ENCODE assay signal across 8 cellular contexts in the genomic region with DNA sequence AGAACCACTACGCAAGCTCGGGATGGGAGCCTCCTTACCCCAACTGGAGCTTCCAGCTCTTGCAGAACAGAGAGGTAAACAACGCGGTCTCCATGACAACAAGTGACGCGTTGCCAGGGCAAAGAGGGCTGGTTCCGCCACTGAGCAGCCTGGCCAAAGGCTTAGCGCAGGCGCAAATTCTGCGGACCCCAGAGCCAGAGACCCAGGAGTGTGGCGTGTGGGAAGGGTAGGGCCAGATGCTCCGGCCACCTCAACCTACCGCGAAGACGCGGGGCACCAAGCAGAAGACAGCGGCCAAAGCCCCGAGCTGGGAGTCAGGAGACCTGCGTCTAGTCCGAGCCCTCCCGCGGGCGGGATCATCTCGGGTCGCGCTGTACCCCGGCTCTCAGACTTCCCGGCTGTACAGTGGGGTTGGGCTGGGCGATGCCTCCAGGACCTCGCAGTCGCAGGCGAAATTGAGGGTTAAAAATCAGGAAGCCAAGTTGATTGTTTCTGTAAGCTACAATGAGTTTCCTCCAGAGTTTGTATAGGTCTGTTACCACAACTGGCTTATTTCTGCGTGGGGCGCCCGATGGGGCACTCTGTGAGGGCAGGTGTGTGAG. TPM values are rescaled to one million over a fixed set of nuclear protein-coding genes. Genes with fewer than 3 reads are reported as not detected.
A peak's percentile ranks its signal among the peaks of the same experiment; 100 is the strongest.
DNase-seq lines count a peak whose midpoint lies in the region; ATAC-seq, FAIRE-seq and TF ChIP-seq lines count a peak whose summit lies in the region.

TEKT1 (minus strand) TSS at position 68 of the 602 bp plus-strand sequence. CDS start 1,353 bp downstream, outside the sequence.

- TF ChIP-seq CTCF in D721Med (IDR thresholded peaks at IDR 0.05; ENCODE audit: insufficient read depth, missing control alignments) (no peak), LNCaP clone FGC (IDR thresholded peaks at IDR 0.05; ENCODE audit: control insufficient read depth, extremely low read depth, insufficient read depth) (no peak), left lung (IDR thresholded peaks at IDR 0.05) (no peak)

- H3K4me3 ChIP-seq in LNCaP clone FGC (ENCODE audit: low read depth, low read length), result peak within 1 kb of the TSS; percentile 17
- peak within 1 kb of the TSS; percentile 17 to 26 for H3K4me3 ChIP-seq in left lung

- FAIRE-seq in D721Med (lab: Jason Lieb, UNC), result no peak

- peaks cover 42 to 92% of the 10 kb centered on the region in 2 donors for H3K27me3 ChIP-seq in left lung

- no peaks in the 10 kb centered on the region for H3K36me3 ChIP-seq in left lung

- H3K9me3 ChIP-seq in left lung, result no peaks in the 10 kb centered on the region

- peaks cover 0 to 8% of the 10 kb centered on the region in 2 donors for H3K4me1 ChIP-seq in left lung

- intact Hi-C loops in left lung (cut with DNase I), result no loop called here

- DNase-seq in D721Med (ENCODE audit: insufficient read length, low spot score) (peak; percentile 18), LNCaP clone FGC (ENCODE audit: low read depth) (peak; percentile 38), ecto neural progenitor cell (ENCODE audit: low spot score) (peak; percentile 97), left lung (peak; percentile 86), SHP77 (lab: John Stamatoyannopoulos, UW) (no peak)
- peak; percentile 49 to 51 for DNase-seq in activated CD4-positive, alpha-beta T cell treated with anti-CD3 and anti-CD28 coated beads, Interleukin-2, amount 50 U/mL, for 4 hours
- DNase-seq in stimulated activated CD4-positive, alpha-beta T cell treated with anti-CD3 and anti-CD28 coated beads, Interleukin-2, amount 100 ng/mL, for 4 hours (ENCODE audit: low read depth), result peak; percentile 49

- ATAC-seq in left lung (peak; percentile 98), HG03469 (IDR thresholded peaks at IDR 0.05; ENCODE audit: unreplicated experiment) (no peak)

- no peak within 1 kb of the TSS for H3K27ac ChIP-seq in left lung

RNA-seq across cellular contexts. Expression of gene TEKT1, which starts in this region (rescaled TPM):
- total RNA-seq in left lung, result 1 to 10 TPM in 1 of 2 donors, not detected in 1; 4.9 TPM

Comparison
In these comparisons a context has a peak if more than half of its experiments do, and no peak if none do; other contexts are left out.
1. DNase-seq: peak in D721Med (single experiment), LNCaP clone FGC (single experiment), activated CD4-positive, alpha-beta T cell treated with anti-CD3 and anti-CD28 coated beads, Interleukin-2, amount 50 U/mL, for 4 hours (2 of 2), ecto neural progenitor cell (single experiment), left lung (2 of 2) and stimulated activated CD4-positive, alpha-beta T cell treated with anti-CD3 and anti-CD28 coated beads, Interleukin-2, amount 100 ng/mL, for 4 hours (single experiment); none in SHP77 (0 of 2).